In the genomic region with DNA sequence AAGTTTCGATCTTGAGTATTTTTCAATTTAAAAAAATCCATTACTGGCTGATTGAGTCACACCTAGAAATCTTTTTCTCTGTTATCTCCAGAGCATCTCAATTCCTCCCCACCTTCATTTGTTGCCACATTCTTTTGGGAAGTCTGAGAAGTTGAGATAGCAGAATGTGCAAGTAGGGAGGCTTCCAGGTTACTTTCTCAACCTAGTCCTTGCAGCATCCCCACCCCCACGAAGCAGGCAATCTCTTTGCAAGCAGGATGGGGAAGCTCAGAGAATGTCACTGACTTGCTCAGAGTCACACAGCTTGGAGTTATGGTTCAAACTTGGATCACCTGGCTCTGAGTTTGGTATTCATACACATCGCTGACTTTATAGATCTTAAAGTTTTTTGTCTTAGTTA, we compare ENCODE assay signal across 2 cellular contexts.
TF ChIP-seq lines count a peak whose summit lies in the region.

No MANE protein-coding gene starts in this region.

TF ChIP-seq in IMR-90, 13 proteins besides CTCF, POLR2A, EP300 and RAD21:
- TF ChIP-seq RFX5 (IDR thresholded peaks at IDR 0.05; ENCODE audit: low read depth, low read length) (no peak), SMC3 (IDR thresholded peaks at IDR 0.05; ENCODE audit: low read depth, low read length) (no peak), NFE2L2 (IDR thresholded peaks at IDR 0.05; ENCODE audit: low read depth, low read length) (no peak), MXI1 (IDR thresholded peaks at IDR 0.05; ENCODE audit: borderline replicate concordance, low read depth, low read length) (no peak), FOS (IDR thresholded peaks at IDR 0.05; ENCODE audit: low read depth, low read length) (no peak)

TF ChIP-seq in GM12878, 131 proteins besides CTCF, POLR2A, EP300 and RAD21:
- TF ChIP-seq, protein P1, sequence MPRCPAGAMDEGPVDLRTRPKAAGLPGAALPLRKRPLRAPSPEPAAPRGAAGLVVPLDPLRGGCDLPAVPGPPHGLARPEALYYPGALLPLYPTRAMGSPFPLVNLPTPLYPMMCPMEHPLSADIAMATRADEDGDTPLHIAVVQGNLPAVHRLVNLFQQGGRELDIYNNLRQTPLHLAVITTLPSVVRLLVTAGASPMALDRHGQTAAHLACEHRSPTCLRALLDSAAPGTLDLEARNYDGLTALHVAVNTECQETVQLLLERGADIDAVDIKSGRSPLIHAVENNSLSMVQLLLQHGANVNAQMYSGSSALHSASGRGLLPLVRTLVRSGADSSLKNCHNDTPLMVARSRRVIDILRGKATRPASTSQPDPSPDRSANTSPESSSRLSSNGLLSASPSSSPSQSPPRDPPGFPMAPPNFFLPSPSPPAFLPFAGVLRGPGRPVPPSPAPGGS (IDR thresholded peaks at IDR 0.05; ENCODE audit: borderline replicate concordance, insufficient read depth, low read depth, low read length, poor library complexity, severe bottlenecking): peak; percentile 36
- no peak for TF ChIP-seq HDAC6 (IDR thresholded peaks at IDR 0.05; ENCODE audit: unreplicated experiment)
- no peak for TF ChIP-seq EZH2 (IDR thresholded peaks at IDR 0.05; ENCODE audit: borderline replicate concordance, control insufficient read depth, low read depth, low read length)
- TF ChIP-seq, protein P2, sequence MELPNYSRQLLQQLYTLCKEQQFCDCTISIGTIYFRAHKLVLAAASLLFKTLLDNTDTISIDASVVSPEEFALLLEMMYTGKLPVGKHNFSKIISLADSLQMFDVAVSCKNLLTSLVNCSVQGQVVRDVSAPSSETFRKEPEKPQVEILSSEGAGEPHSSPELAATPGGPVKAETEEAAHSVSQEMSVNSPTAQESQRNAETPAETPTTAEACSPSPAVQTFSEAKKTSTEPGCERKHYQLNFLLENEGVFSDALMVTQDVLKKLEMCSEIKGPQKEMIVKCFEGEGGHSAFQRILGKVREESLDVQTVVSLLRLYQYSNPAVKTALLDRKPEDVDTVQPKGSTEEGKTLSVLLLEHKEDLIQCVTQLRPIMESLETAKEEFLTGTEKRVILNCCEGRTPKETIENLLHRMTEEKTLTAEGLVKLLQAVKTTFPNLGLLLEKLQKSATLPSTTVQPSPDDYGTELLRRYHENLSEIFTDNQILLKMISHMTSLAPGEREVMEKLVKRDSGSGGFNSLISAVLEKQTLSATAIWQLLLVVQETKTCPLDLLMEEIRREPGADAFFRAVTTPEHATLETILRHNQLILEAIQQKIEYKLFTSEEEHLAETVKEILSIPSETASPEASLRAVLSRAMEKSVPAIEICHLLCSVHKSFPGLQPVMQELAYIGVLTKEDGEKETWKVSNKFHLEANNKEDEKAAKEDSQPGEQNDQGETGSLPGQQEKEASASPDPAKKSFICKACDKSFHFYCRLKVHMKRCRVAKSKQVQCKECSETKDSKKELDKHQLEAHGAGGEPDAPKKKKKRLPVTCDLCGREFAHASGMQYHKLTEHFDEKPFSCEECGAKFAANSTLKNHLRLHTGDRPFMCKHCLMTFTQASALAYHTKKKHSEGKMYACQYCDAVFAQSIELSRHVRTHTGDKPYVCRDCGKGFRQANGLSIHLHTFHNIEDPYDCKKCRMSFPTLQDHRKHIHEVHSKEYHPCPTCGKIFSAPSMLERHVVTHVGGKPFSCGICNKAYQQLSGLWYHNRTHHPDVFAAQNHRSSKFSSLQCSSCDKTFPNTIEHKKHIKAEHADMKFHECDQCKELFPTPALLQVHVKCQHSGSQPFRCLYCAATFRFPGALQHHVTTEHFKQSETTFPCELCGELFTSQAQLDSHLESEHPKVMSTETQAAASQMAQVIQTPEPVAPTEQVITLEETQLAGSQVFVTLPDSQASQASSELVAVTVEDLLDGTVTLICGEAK (IDR thresholded peaks at IDR 0.05; ENCODE audit: borderline replicate concordance): no peak
- TF ChIP-seq TAF1 (IDR thresholded peaks at IDR 0.05; ENCODE audit: borderline replicate concordance, low read depth, low read length): no peak
- no peak for TF ChIP-seq MYC (IDR thresholded peaks at IDR 0.05; ENCODE audit: insufficient read depth, insufficient read length, insufficient replicate concordance, low read length, severe bottlenecking)
- TF ChIP-seq NFYA (IDR thresholded peaks at IDR 0.05; ENCODE audit: borderline replicate concordance, low read depth, low read length): no peak
- TF ChIP-seq BMI1 (IDR thresholded peaks at IDR 0.05; ENCODE audit: borderline replicate concordance): no peak
TF ChIP-seq in GM12878: peak in this region for 1.
